ENCODE assay signal across 9 cellular contexts in the genomic region with DNA sequence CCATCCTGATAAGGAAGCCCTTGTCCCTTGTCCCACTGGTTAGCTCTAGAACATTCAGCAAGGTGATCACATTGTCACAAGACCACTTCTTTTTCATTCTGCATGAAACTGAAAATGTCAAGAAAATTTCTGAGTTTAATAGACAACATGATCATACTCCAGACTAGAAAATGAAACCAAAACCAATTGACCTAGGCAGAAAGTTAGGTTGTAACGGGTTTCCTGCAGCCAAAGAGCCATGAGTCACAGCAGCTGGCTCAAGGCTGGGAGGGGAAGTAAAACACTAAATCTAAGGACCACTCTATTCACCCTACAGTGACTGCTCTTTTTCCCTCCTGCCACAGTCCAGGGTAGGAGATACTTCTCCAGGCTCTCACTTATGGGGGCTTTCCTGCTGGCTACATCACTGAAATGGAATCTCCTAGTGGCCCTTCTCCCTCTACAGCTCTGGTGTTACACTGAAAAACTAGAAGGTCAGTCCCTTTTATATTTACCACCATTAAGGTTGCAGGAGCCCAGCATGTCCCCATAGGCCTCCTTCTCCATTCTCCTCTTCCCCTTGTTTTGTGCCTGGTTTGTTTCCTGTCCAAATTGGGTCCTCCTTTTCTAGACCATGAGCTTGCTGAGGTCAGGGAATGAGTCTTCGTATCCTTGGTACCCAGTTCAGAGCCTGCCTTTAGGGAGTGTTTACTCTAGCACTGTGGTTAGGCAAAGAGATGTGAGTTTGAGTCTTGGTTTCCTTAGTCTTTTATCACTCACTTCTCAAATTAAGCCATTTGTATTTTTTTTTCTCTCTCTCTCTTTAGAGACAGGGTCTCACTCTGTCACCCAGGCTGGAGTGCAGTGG.
DNase-seq lines count a peak whose midpoint lies in the region; ATAC-seq and TF ChIP-seq lines count a peak whose summit lies in the region.
"Had no signal": no experiment of that assay in that cellular context is flagged by ENCODE, and none has a peak within 500 bp of the region (broad histone marks: within the 10 kb centered on the region; RNA-seq: fewer than 3 reads in every experiment).

No MANE protein-coding gene starts in this region.

- peak overlapping the region; percentile 33 for H3K4me3 ChIP-seq in upper lobe of right lung

- peak overlapping the region; percentile 30 to 84 (median 68) for H3K4me3 Mint-ChIP-seq in naive B cell

- no peaks in the 10 kb centered on the region for H3K27me3 Mint-ChIP-seq in naive B cell

- no peaks in the 10 kb centered on the region for H3K27me3 ChIP-seq in upper lobe of right lung

- ATAC-seq in GM21737 (IDR thresholded peaks at IDR 0.05; ENCODE audit: unreplicated experiment) (peak; percentile 89), naive B cell (ENCODE audit: low read depth in 2 of 2) (peak; percentile 98 to 99), upper lobe of right lung (peak; percentile 85)

- intact Hi-C loops in upper lobe of right lung (cut with DNase I) = no loop called here

- H3K4me1 ChIP-seq in upper lobe of right lung = peaks cover 16% of the 10 kb centered on the region

- TF ChIP-seq CTCF in upper lobe of right lung (IDR thresholded peaks at IDR 0.05) = no peak

- H3K36me3 Mint-ChIP-seq in naive B cell = no peaks in the 10 kb centered on the region

- H3K9me3 ChIP-seq in upper lobe of right lung = no peaks in the 10 kb centered on the region

- peak overlapping the region; percentile 89 to 99 (median 96) for H3K27ac Mint-ChIP-seq in naive B cell

- no peaks in the 10 kb centered on the region for H3K36me3 ChIP-seq in upper lobe of right lung

- H3K27ac ChIP-seq in upper lobe of right lung = peak overlapping the region; percentile 85
- H3K27ac ChIP-seq: VCaP had no signal

- DNase-seq in GM04504 (ENCODE audit: low read depth) (peak; percentile 69), LHCN-M2 (ENCODE audit: low read depth) (peak; percentile 87), naive B cell (peak; percentile 68), upper lobe of right lung (no peak), GOT3 (lab: John Stamatoyannopoulos, UW) (no peak)
- DNase-seq in activated CD4-positive, alpha-beta T cell treated with anti-CD3 and anti-CD28 coated beads for 48 hours = peak; percentile 53
- DNase-seq in effector CD4-positive, alpha-beta T cell = peak; percentile 5

- H3K4me1 Mint-ChIP-seq in naive B cell = peaks cover 29 to 44% (median 41%) of the 10 kb centered on the region in 3 donors

- H3K9me3 Mint-ChIP-seq in naive B cell = peaks cover 0 to 4% (median 0%) of the 10 kb centered on the region in 7 donors

Comparison
In these comparisons a context has a peak if more than half of its experiments do, and no peak if none do; other contexts are left out.
1. DNase-seq: peak in GM04504 (single experiment), LHCN-M2 (single experiment), activated CD4-positive, alpha-beta T cell treated with anti-CD3 and anti-CD28 coated beads for 48 hours (single experiment), effector CD4-positive, alpha-beta T cell (single experiment) and naive B cell (single experiment); none in upper lobe of right lung (single experiment) and GOT3 (single experiment).
2. Peak in every context shown above with its lines, with median percentiles within 50 percentile points of each other: ATAC-seq.